ENCODE assay signal across 1 cellular context in genomic region chr7:86790383-86790782, GRCh38.
TF ChIP-seq lines count a peak whose summit lies in the region.

No MANE protein-coding gene starts in this region.

TF ChIP-seq in HepG2, 621 proteins besides CTCF, POLR2A, EP300 and RAD21 (continued from another document):
- TF ChIP-seq ZBTB40 (IDR thresholded peaks at IDR 0.05) (no peak), ZBTB40 (CRISPR knock-in tag; IDR thresholded peaks at IDR 0.05) (no peak), XBP1 (CRISPR knock-in tag; IDR thresholded peaks at IDR 0.05) (no peak), SMYD3 (CRISPR knock-in tag; IDR thresholded peaks at IDR 0.05) (no peak), ZNF607 (CRISPR knock-in tag; IDR thresholded peaks at IDR 0.05; ENCODE audit: borderline replicate concordance) (no peak), MAF1 (CRISPR knock-in tag; IDR thresholded peaks at IDR 0.05; ENCODE audit: borderline replicate concordance) (no peak), ATF5 (CRISPR knock-in tag; IDR thresholded peaks at IDR 0.05; ENCODE audit: low read depth) (no peak), ZNF709 (CRISPR knock-in tag; IDR thresholded peaks at IDR 0.05) (no peak), YEATS2 (CRISPR knock-in tag; IDR thresholded peaks at IDR 0.05; ENCODE audit: borderline replicate concordance) (no peak), ZNF770 (CRISPR knock-in tag; IDR thresholded peaks at IDR 0.05) (no peak), ZNF513 (CRISPR knock-in tag; conservative IDR thresholded peaks at IDR 0.05) (no peak), TERF1 (CRISPR knock-in tag; IDR thresholded peaks at IDR 0.05) (no peak), NBN (conservative IDR thresholded peaks at IDR 0.05) (no peak), ZNF441 (CRISPR knock-in tag; IDR thresholded peaks at IDR 0.05; ENCODE audit: borderline replicate concordance) (no peak), KIAA2018 (CRISPR knock-in tag; IDR thresholded peaks at IDR 0.05; ENCODE audit: borderline replicate concordance) (no peak), ZNF749 (CRISPR knock-in tag; IDR thresholded peaks at IDR 0.05; ENCODE audit: borderline replicate concordance) (no peak)
